19 cellular contexts compared by ENCODE assay signal in the genomic region with DNA sequence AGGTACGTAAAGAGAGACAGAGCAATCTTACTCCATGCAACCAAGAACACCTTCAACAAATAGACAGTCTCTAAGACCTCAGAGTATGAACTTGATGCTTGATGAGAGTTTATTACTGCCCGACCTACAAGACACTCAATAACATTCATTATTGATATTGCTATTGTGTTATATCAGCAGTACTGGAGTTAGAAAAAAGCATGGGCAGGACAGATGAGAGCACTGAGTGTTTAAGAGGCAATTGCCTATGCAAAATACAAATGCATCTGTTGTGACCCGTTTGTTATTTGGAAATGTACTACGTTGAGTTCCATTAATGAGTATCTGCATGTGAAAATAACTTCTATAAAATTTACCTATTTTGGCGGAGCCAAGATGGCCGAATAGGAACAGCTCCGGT. TPM values are rescaled to one million over a fixed set of nuclear protein-coding genes. Genes with fewer than 3 reads are reported as not detected.
DNase-seq lines count a peak whose midpoint lies in the region; ATAC-seq, FAIRE-seq and TF ChIP-seq lines count a peak whose summit lies in the region.
"Had no signal": no experiment of that assay in that cellular context is flagged by ENCODE, and none has a peak within 500 bp of the region (broad histone marks: within the 10 kb centered on the region; RNA-seq: fewer than 3 reads in every experiment).

No MANE protein-coding gene starts in this region.

- peak overlapping the region; percentile 86 for H2AFZ ChIP-seq in K562 (ENCODE audit: low read depth, low read length)
- H2AFZ ChIP-seq in hepatocyte: no peak overlapping the region

- H3K9me3 ChIP-seq in HUES64 (ENCODE audit: insufficient read depth, low read depth, low read length): no peaks in the 10 kb centered on the region
- no peaks in the 10 kb centered on the region for H3K9me3 ChIP-seq in K562 (replicated peaks; ENCODE audit: control insufficient read depth, insufficient read depth, low read depth, low read length)
- H3K9me3 ChIP-seq in hepatocyte (ENCODE audit: low read depth): no peaks in the 10 kb centered on the region
- H3K9me3 ChIP-seq: SK-N-SH had no signal

- no peaks in the 10 kb centered on the region; the same call in 2 of the 3 replicates for H3K79me2 ChIP-seq in K562 (ENCODE audit: control insufficient read depth, insufficient read depth, low read length)
- no peaks in the 10 kb centered on the region for H3K79me2 ChIP-seq in hepatocyte

- H4K20me1 ChIP-seq in K562 (replicated peaks; ENCODE audit: control insufficient read depth, insufficient read depth, low read length) (no peaks in the 10 kb centered on the region), hepatocyte (ENCODE audit: insufficient read depth, poor library complexity, severe bottlenecking) (no peaks in the 10 kb centered on the region)

- no peak overlapping the region for H3K27ac Mint-ChIP-seq in osteocyte (ENCODE audit: unreplicated experiment)
- H3K27ac Mint-ChIP-seq: CD14-positive monocyte had no signal

- H3K4me1 Mint-ChIP-seq in osteocyte (ENCODE audit: unreplicated experiment): no peaks in the 10 kb centered on the region
- H3K4me1 Mint-ChIP-seq: CD14-positive monocyte had no signal

- no peaks in the 10 kb centered on the region; the same call in 1 of the 2 replicates for H3K4me1 ChIP-seq in HUES64 (ENCODE audit: insufficient read depth, low read length)
- no peaks in the 10 kb centered on the region for H3K4me1 ChIP-seq in K562 (replicated peaks in 1 of 2; ENCODE audit: control insufficient read depth in 2 of 2, insufficient read depth in 2 of 2, low read length in 2 of 2)
- H3K4me1 ChIP-seq in hepatocyte (ENCODE audit: insufficient read depth): no peaks in the 10 kb centered on the region

- DNase-seq in ELF-1 (ENCODE audit: low read depth, low spot score): peak; percentile 2
- no peak for DNase-seq in K562 (ENCODE audit: extremely low read depth in 1 of 4, low spot score in 3 of 4)
- no peak for DNase-seq in osteocyte (ENCODE audit: extremely low spot score, unreplicated experiment)
- no peak for DNase-seq in hepatocyte (ENCODE audit: low spot score)
- no peak for DNase-seq in NOMO-1 (lab: John Stamatoyannopoulos, UW; ENCODE audit: unreplicated experiment in 2 of 2)
- DNase-seq: KBM-7, NCI-H1694 treated with DMSO at 0.1 percent for 48 hours, NCI-H446, NCI-H69, Right ventricle myocardium superior, SK-N-SH, T-helper 1 cell had no signal

- no peak overlapping the region for H3K27ac ChIP-seq in HUES64 (ENCODE audit: low read depth, low read length)
- H3K27ac ChIP-seq in K562 (ENCODE audit: extremely low read depth, low read depth, low read length): peak overlapping the region; percentile 61; the same call in 2 of the 3 replicates
- H3K27ac ChIP-seq in hepatocyte: no peak overlapping the region
- H3K27ac ChIP-seq: HL-60 had no signal

- intact Hi-C loops in K562 (cut with micrococcal nuclease): no loop called here

- peak overlapping the region; percentile 69 for H3K4me2 ChIP-seq in K562 (ENCODE audit: insufficient read depth, low read length)
- H3K4me2 ChIP-seq in hepatocyte: no peak overlapping the region
- H3K4me2 ChIP-seq: SK-N-SH had no signal

- H3K36me3 ChIP-seq in HUES64 (ENCODE audit: insufficient read depth, low read length) (no peaks in the 10 kb centered on the region), K562 (ENCODE audit: control insufficient read depth, insufficient read depth, low read length) (no peaks in the 10 kb centered on the region), hepatocyte (replicated peaks; ENCODE audit: insufficient read depth, low read depth) (no peaks in the 10 kb centered on the region)

- no peaks in the 10 kb centered on the region for H3K36me3 Mint-ChIP-seq in osteocyte (ENCODE audit: unreplicated experiment)
- H3K36me3 Mint-ChIP-seq: CD14-positive monocyte had no signal

- no peak for TF ChIP-seq EP300 in K562 (IDR thresholded peaks at IDR 0.05; ENCODE audit: low read length)

- no peaks in the 10 kb centered on the region for H3K9me2 ChIP-seq in hepatocyte (replicated peaks; ENCODE audit: insufficient read depth)
- H3K9me2 ChIP-seq: SK-N-SH had no signal

- no peaks in the 10 kb centered on the region for H3K27me3 ChIP-seq in HUES64 (ENCODE audit: insufficient read depth, low read length)
- no peaks in the 10 kb centered on the region for H3K27me3 ChIP-seq in K562 (ENCODE audit: control insufficient read depth in 2 of 2, insufficient read depth in 2 of 2, low read length in 2 of 2)
- H3K27me3 ChIP-seq in hepatocyte: no peaks in the 10 kb centered on the region

- H3K9ac ChIP-seq in HUES64 (ENCODE audit: low read depth, low read length) (no peak overlapping the region), K562 (ENCODE audit: insufficient read depth in 1 of 2, low read depth in 2 of 2, low read length in 2 of 2) (peak overlapping the region in 1 of 2 experiments; percentile 60; a peak in 2 of 4 replicates)
- H3K9ac ChIP-seq: SK-N-SH had no signal

- no peak for TF ChIP-seq POLR2A in K562 (conservative IDR thresholded peaks at IDR 0.05)

- in situ Hi-C loops in K562 (cut with MboI): no loop called here

- peak overlapping the region; percentile 18 for H3K4me3 Mint-ChIP-seq in osteocyte (ENCODE audit: unreplicated experiment)
- H3K4me3 Mint-ChIP-seq: CD14-positive monocyte had no signal

- peak; percentile 64 for ATAC-seq in K562
- ATAC-seq in HG02798 (IDR thresholded peaks at IDR 0.05; ENCODE audit: poor library complexity, unreplicated experiment): no peak
- ATAC-seq: Panc1 had no signal

- H3K4me3 ChIP-seq in HUES64 (ENCODE audit: low read length): peak overlapping the region; percentile 20; the same call in 1 of the 2 replicates
- peak overlapping the region; percentile 31; the same call in 1 of the 2 replicates for H3K4me3 ChIP-seq in K562
- H3K4me3 ChIP-seq in hepatocyte: no peak overlapping the region

- 96% methylated on average over 5 of the region's 7 CpGs for WGBS in HUES64
- WGBS in K562 (ENCODE audit: insufficient coverage, low coverage, missing lambda C conversion rate): 1% methylated on average over 7 of the region's 7 CpGs
- 92% methylated on average over 7 of the region's 7 CpGs for WGBS in hepatocyte (ENCODE audit: low lambda C conversion rate, missing lambda C conversion rate)

- POLR2A ChIA-PET in K562 (lab: Yijun Ruan, JAX): no interaction called here

- CTCF ChIA-PET in K562 (lab: Yijun Ruan, JAX; ENCODE audit: low intra/inter-chr PET ratio): no interaction called here

- H3K9me1 ChIP-seq in K562 (ENCODE audit: control insufficient read depth, insufficient read depth, low read length): no peaks in the 10 kb centered on the region

- no TSS peak for BruUV-seq in K562 (replicated peaks; lab: Mats Ljungman, UMichigan)

- H3K9me3 Mint-ChIP-seq in osteocyte (ENCODE audit: unreplicated experiment): no peaks in the 10 kb centered on the region

- no peak for FAIRE-seq in K562 (lab: Jason Lieb, UNC)
- FAIRE-seq: H54 had no signal

- no peak for TF ChIP-seq RAD21 in K562 (CRISPR knock-in tag; conservative IDR thresholded peaks at IDR 0.05 in 1 of 2, IDR thresholded peaks at IDR 0.05 in 1 of 2)

- TF ChIP-seq CTCF in K562 (IDR thresholded peaks at IDR 0.05 in 2 of 3, conservative IDR thresholded peaks at IDR 0.05 in 1 of 3; ENCODE audit: insufficient read depth in 2 of 3, low read depth in 1 of 3, low read length in 3 of 3): no peak
- no peak for TF ChIP-seq CTCF in osteocyte (IDR thresholded peaks at IDR 0.05)
- no peak for TF ChIP-seq CTCF in hepatocyte (IDR thresholded peaks at IDR 0.05; ENCODE audit: poor library complexity)

- H3K27me3 Mint-ChIP-seq in osteocyte (ENCODE audit: unreplicated experiment): peaks cover under 1% of the 10 kb centered on the region

RNA-seq across cellular contexts. Expression of gene MARCOL, which starts 8.1 kb away (rescaled TPM):
- polyA plus RNA-seq in HUES64 (2013, experiment 1 of 2): not detected
- polyA plus RNA-seq in HUES64 (2013, experiment 2 of 2): not detected
- not detected in 2 replicates for total RNA-seq in K562 (2011; cell fraction: chromatin; rRNA removed; ENCODE audit: low replicate concordance)
- not detected in 2 replicates for total RNA-seq in K562 (2011; cell fraction: nucleolus; rRNA removed)
- not detected in 2 replicates for total RNA-seq in K562 (2011; cell fraction: nucleoplasm; rRNA removed)
- total RNA-seq in K562 (2014; rRNA removed): not detected in 2 replicates
- not detected in 2 replicates for total RNA-seq in K562 (2014; rRNA removed; fragmentation: Illumina TruSeq; extraction: Trizol)
- total RNA-seq in K562 (2015; rRNA removed; fragmentation: Illumina TruSeq; extraction: Trizol): not detected in 2 replicates
- not detected in 2 replicates for total RNA-seq in K562 (2021)
- polyA plus RNA-seq in K562 (2011; rRNA removed): not detected in 2 replicates
- polyA plus RNA-seq in K562 (2011; cell fraction: cytosol; rRNA removed): not detected in 2 replicates
- polyA plus RNA-seq in K562 (2011; cell fraction: nucleus; rRNA removed): not detected in 2 replicates
- polyA plus RNA-seq in K562 (2012): not detected in 2 replicates
- not detected in 2 replicates for polyA plus RNA-seq in K562 (2014; fragmentation: Illumina TruSeq; extraction: Trizol)
- not detected for polyA plus RNA-seq in K562 (2014; fragmentation: Nextera tagmentation; extraction: Ambion mirVana)
- not detected in 2 replicates for polyA plus RNA-seq in K562 (2014; rRNA removed)
- not detected in 2 replicates for polyA minus RNA-seq in K562 (2011; rRNA and poly(A)+ RNA removed)
- 0.95 TPM in 1 of 2 replicates, not detected in the other for polyA minus RNA-seq in K562 (2011; cell fraction: cytosol; rRNA and poly(A)+ RNA removed)
- polyA minus RNA-seq in K562 (2011; cell fraction: nucleus; rRNA and poly(A)+ RNA removed): not detected in 2 replicates
- not detected in 2 replicates for total RNA-seq in osteocyte
- not detected in 2 replicates for total RNA-seq in hepatocyte
- polyA plus RNA-seq in hepatocyte: not detected in 2 replicates
- total RNA-seq: Daoy, Right ventricle myocardium superior had no signal
- polyA plus RNA-seq: CD14-positive monocyte, SK-N-SH had no signal

RNA-seq across cellular contexts. Expression of gene SPINK6, which starts 27.4 kb away (rescaled TPM):
- polyA plus RNA-seq in HUES64 (2013, experiment 1 of 2): not detected
- not detected for polyA plus RNA-seq in HUES64 (2013, experiment 2 of 2)
- not detected in 2 replicates for total RNA-seq in K562 (2011; cell fraction: chromatin; rRNA removed; ENCODE audit: low replicate concordance)
- total RNA-seq in K562 (2011; cell fraction: nucleolus; rRNA removed): not detected in 2 replicates
- total RNA-seq in K562 (2011; cell fraction: nucleoplasm; rRNA removed): not detected in 2 replicates
- total RNA-seq in K562 (2014; rRNA removed): not detected in 2 replicates
- total RNA-seq in K562 (2014; rRNA removed; fragmentation: Illumina TruSeq; extraction: Trizol): not detected in 2 replicates
- not detected in 2 replicates for total RNA-seq in K562 (2015; rRNA removed; fragmentation: Illumina TruSeq; extraction: Trizol)
- not detected in 2 replicates for total RNA-seq in K562 (2021)
- polyA plus RNA-seq in K562 (2011; rRNA removed): not detected in 2 replicates
- polyA plus RNA-seq in K562 (2011; cell fraction: cytosol; rRNA removed): not detected in 2 replicates
- polyA plus RNA-seq in K562 (2011; cell fraction: nucleus; rRNA removed): not detected in 2 replicates
- polyA plus RNA-seq in K562 (2012): not detected in 2 replicates
- polyA plus RNA-seq in K562 (2014; fragmentation: Illumina TruSeq; extraction: Trizol): not detected in 2 replicates
- not detected for polyA plus RNA-seq in K562 (2014; fragmentation: Nextera tagmentation; extraction: Ambion mirVana)
- not detected in 2 replicates for polyA plus RNA-seq in K562 (2014; rRNA removed)
- not detected in 2 replicates for polyA minus RNA-seq in K562 (2011; rRNA and poly(A)+ RNA removed)
- polyA minus RNA-seq in K562 (2011; cell fraction: cytosol; rRNA and poly(A)+ RNA removed): not detected in 2 replicates
- not detected in 2 replicates for polyA minus RNA-seq in K562 (2011; cell fraction: nucleus; rRNA and poly(A)+ RNA removed)
- total RNA-seq in osteocyte: not detected in 2 replicates
- total RNA-seq in hepatocyte: not detected in 2 replicates
- not detected in 2 replicates for polyA plus RNA-seq in hepatocyte
- total RNA-seq: Daoy, Right ventricle myocardium superior had no signal
- polyA plus RNA-seq: CD14-positive monocyte, SK-N-SH had no signal

RNA-seq across cellular contexts. Expression of gene SPINK13, which starts 38.4 kb away (rescaled TPM):
- polyA plus RNA-seq in HUES64 (2013, experiment 1 of 2): not detected
- polyA plus RNA-seq in HUES64 (2013, experiment 2 of 2): not detected
- not detected in 2 replicates for total RNA-seq in K562 (2011; cell fraction: chromatin; rRNA removed; ENCODE audit: low replicate concordance)
- not detected in 2 replicates for total RNA-seq in K562 (2011; cell fraction: nucleolus; rRNA removed)
- total RNA-seq in K562 (2011; cell fraction: nucleoplasm; rRNA removed): not detected in 2 replicates
- total RNA-seq in K562 (2014; rRNA removed) (not detected in 2 replicates), K562 (2014; rRNA removed; fragmentation: Illumina TruSeq; extraction: Trizol) (not detected in 2 replicates), K562 (2015; rRNA removed; fragmentation: Illumina TruSeq; extraction: Trizol) (not detected in 2 replicates), K562 (2021) (not detected in 2 replicates), osteocyte (not detected in 2 replicates), hepatocyte (not detected in 2 replicates)
- polyA plus RNA-seq in K562 (2011; rRNA removed) (0.07 TPM in 1 of 2 replicates, not detected in the other), K562 (2014; fragmentation: Illumina TruSeq; extraction: Trizol) (not detected in 2 replicates), K562 (2014; fragmentation: Nextera tagmentation; extraction: Ambion mirVana) (not detected), K562 (2014; rRNA removed) (not detected in 2 replicates), hepatocyte (0.79 and 3.1 TPM in 2 replicates)
- polyA plus RNA-seq in K562 (2011; cell fraction: cytosol; rRNA removed): not detected in 2 replicates
- polyA plus RNA-seq in K562 (2011; cell fraction: nucleus; rRNA removed): not detected in 2 replicates
- polyA plus RNA-seq in K562 (2012): not detected in 2 replicates
- not detected in 2 replicates for polyA minus RNA-seq in K562 (2011; rRNA and poly(A)+ RNA removed)
- polyA minus RNA-seq in K562 (2011; cell fraction: cytosol; rRNA and poly(A)+ RNA removed): not detected in 2 replicates
- polyA minus RNA-seq in K562 (2011; cell fraction: nucleus; rRNA and poly(A)+ RNA removed): not detected in 2 replicates
- total RNA-seq: Daoy, Right ventricle myocardium superior had no signal
- polyA plus RNA-seq: CD14-positive monocyte, SK-N-SH had no signal
